ENCODE assay signal across 1 cellular context in the genomic region with DNA sequence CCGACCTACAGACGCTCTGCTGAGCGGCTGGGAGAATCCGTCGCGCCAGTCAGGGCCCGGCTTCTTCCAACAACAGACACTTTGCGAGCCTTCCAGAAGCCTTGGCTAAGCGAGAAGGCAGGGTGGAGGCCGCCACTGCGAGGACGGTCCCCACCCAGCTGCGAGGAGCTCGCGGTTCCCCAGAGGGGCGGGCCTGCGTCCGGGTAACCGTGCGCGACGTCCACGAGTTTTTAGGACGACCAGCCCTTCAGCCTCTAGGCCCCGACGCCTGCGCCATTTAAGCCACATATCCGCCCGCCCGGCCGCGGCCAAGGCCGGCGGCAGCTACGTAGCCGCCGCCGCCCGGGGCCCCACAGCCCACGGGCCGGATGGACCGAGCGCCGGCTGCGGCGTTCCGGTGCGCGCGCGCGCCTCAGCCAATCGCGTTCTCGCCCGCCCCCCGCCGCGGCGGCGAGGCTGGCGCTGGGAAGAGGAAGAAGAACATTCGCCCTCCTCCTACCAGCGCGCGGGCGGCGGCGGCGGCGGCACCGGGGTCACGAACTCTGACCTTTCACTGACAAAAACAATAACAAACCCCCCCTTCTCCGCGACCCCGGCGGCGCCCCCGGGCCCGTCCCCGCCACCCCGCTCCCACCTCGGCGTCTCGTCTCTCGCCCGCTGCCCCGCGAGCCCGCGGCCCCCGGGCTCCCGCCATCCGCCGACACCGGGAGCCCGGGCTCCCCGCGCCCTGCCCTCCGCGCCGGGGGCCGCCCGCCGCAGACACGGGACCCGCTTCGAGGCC.
TF ChIP-seq lines count a peak whose summit lies in the region.

A gene (plus strand): TSS at position 479 of the 781 bp plus-strand sequence. CDS start 56,332 bp downstream, outside the sequence.

TF ChIP-seq in HepG2, 621 proteins besides CTCF, POLR2A, EP300 and RAD21 (continued from another document and continues in another):
- TF ChIP-seq, protein P1, sequence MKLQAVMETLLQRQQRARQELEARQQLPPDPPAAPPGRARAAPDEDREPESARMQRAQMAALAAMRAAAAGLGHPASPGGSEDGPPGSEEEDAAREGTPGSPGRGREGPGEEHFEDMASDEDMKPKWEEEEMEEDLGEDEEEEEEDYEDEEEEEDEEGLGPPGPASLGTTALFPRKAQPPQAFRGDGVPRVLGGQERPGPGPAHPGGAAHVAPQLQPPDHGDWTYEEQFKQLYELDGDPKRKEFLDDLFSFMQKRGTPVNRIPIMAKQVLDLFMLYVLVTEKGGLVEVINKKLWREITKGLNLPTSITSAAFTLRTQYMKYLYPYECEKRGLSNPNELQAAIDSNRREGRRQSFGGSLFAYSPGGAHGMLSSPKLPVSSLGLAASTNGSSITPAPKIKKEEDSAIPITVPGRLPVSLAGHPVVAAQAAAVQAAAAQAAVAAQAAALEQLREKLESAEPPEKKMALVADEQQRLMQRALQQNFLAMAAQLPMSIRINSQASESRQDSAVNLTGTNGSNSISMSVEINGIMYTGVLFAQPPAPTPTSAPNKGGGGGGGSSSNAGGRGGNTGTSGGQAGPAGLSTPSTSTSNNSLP (IDR thresholded peaks at IDR 0.05; ENCODE audit: low read depth, low read length): no peak
- peak; percentile 45; the same call in 1 of the 2 replicates for TF ChIP-seq RXRA (CRISPR knock-in tag; IDR thresholded peaks at IDR 0.05)
- TF ChIP-seq ZFP37 (CRISPR knock-in tag; IDR thresholded peaks at IDR 0.05; ENCODE audit: borderline replicate concordance): no peak
- no peak for TF ChIP-seq RFX5 (IDR thresholded peaks at IDR 0.05; ENCODE audit: low read depth, low read length)
- no peak; the same call in 1 of the 2 replicates for TF ChIP-seq MAZ (IDR thresholded peaks at IDR 0.05; ENCODE audit: borderline replicate concordance, low read depth, low read length)
- peak; percentile 28; the same call in 1 of the 2 replicates for TF ChIP-seq MAZ (CRISPR knock-in tag; IDR thresholded peaks at IDR 0.05; ENCODE audit: low read depth)
- TF ChIP-seq, protein P2, sequence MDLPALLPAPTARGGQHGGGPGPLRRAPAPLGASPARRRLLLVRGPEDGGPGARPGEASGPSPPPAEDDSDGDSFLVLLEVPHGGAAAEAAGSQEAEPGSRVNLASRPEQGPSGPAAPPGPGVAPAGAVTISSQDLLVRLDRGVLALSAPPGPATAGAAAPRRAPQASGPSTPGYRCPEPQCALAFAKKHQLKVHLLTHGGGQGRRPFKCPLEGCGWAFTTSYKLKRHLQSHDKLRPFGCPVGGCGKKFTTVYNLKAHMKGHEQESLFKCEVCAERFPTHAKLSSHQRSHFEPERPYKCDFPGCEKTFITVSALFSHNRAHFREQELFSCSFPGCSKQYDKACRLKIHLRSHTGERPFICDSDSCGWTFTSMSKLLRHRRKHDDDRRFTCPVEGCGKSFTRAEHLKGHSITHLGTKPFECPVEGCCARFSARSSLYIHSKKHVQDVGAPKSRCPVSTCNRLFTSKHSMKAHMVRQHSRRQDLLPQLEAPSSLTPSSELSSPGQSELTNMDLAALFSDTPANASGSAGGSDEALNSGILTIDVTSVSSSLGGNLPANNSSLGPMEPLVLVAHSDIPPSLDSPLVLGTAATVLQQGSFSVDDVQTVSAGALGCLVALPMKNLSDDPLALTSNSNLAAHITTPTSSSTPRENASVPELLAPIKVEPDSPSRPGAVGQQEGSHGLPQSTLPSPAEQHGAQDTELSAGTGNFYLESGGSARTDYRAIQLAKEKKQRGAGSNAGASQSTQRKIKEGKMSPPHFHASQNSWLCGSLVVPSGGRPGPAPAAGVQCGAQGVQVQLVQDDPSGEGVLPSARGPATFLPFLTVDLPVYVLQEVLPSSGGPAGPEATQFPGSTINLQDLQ (CRISPR knock-in tag; IDR thresholded peaks at IDR 0.05): no peak
- no peak for TF ChIP-seq ZNF7 (CRISPR knock-in tag; IDR thresholded peaks at IDR 0.05)
- no peak for TF ChIP-seq TCF12 (IDR thresholded peaks at IDR 0.05)
- no peak for TF ChIP-seq TCF12 (CRISPR knock-in tag; IDR thresholded peaks at IDR 0.05)
- TF ChIP-seq, protein P3, sequence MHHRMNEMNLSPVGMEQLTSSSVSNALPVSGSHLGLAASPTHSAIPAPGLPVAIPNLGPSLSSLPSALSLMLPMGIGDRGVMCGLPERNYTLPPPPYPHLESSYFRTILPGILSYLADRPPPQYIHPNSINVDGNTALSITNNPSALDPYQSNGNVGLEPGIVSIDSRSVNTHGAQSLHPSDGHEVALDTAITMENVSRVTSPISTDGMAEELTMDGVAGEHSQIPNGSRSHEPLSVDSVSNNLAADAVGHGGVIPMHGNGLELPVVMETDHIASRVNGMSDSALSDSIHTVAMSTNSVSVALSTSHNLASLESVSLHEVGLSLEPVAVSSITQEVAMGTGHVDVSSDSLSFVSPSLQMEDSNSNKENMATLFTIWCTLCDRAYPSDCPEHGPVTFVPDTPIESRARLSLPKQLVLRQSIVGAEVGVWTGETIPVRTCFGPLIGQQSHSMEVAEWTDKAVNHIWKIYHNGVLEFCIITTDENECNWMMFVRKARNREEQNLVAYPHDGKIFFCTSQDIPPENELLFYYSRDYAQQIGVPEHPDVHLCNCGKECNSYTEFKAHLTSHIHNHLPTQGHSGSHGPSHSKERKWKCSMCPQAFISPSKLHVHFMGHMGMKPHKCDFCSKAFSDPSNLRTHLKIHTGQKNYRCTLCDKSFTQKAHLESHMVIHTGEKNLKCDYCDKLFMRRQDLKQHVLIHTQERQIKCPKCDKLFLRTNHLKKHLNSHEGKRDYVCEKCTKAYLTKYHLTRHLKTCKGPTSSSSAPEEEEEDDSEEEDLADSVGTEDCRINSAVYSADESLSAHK (CRISPR knock-in tag; IDR thresholded peaks at IDR 0.05; ENCODE audit: borderline replicate concordance): no peak
- TF ChIP-seq, protein P4, sequence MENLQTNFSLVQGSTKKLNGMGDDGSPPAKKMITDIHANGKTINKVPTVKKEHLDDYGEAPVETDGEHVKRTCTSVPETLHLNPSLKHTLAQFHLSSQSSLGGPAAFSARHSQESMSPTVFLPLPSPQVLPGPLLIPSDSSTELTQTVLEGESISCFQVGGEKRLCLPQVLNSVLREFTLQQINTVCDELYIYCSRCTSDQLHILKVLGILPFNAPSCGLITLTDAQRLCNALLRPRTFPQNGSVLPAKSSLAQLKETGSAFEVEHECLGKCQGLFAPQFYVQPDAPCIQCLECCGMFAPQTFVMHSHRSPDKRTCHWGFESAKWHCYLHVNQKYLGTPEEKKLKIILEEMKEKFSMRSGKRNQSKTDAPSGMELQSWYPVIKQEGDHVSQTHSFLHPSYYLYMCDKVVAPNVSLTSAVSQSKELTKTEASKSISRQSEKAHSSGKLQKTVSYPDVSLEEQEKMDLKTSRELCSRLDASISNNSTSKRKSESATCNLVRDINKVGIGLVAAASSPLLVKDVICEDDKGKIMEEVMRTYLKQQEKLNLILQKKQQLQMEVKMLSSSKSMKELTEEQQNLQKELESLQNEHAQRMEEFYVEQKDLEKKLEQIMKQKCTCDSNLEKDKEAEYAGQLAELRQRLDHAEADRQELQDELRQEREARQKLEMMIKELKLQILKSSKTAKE (CRISPR knock-in tag; IDR thresholded peaks at IDR 0.05; ENCODE audit: borderline replicate concordance): no peak
- TF ChIP-seq ZNF180 (CRISPR knock-in tag; IDR thresholded peaks at IDR 0.05; ENCODE audit: borderline replicate concordance, low read depth): no peak
- TF ChIP-seq ATF1 (CRISPR knock-in tag; IDR thresholded peaks at IDR 0.05): no peak
- no peak for TF ChIP-seq ZFP36 (IDR thresholded peaks at IDR 0.05; ENCODE audit: borderline replicate concordance, low read depth, low read length, partially characterized antibody)
- TF ChIP-seq KDM4B (CRISPR knock-in tag; IDR thresholded peaks at IDR 0.05): no peak
- no peak for TF ChIP-seq PPARG (CRISPR knock-in tag; conservative IDR thresholded peaks at IDR 0.05)
- TF ChIP-seq ZNF207 (IDR thresholded peaks at IDR 0.05; ENCODE audit: borderline replicate concordance): no peak
- TF ChIP-seq U2AF2 (IDR thresholded peaks at IDR 0.05; ENCODE audit: low read depth, low read length): no peak
- no peak for TF ChIP-seq SMYD3 (CRISPR knock-in tag; IDR thresholded peaks at IDR 0.05)
- no peak for TF ChIP-seq ZNF546 (CRISPR knock-in tag; conservative IDR thresholded peaks at IDR 0.05)
- no peak for TF ChIP-seq FOXK1 (CRISPR knock-in tag; IDR thresholded peaks at IDR 0.05; ENCODE audit: borderline replicate concordance, low read depth)
- no peak for TF ChIP-seq HNRNPH1 (optimal IDR thresholded peaks at IDR 0.05; ENCODE audit: low read depth, low read length)
- TF ChIP-seq, protein P5, sequence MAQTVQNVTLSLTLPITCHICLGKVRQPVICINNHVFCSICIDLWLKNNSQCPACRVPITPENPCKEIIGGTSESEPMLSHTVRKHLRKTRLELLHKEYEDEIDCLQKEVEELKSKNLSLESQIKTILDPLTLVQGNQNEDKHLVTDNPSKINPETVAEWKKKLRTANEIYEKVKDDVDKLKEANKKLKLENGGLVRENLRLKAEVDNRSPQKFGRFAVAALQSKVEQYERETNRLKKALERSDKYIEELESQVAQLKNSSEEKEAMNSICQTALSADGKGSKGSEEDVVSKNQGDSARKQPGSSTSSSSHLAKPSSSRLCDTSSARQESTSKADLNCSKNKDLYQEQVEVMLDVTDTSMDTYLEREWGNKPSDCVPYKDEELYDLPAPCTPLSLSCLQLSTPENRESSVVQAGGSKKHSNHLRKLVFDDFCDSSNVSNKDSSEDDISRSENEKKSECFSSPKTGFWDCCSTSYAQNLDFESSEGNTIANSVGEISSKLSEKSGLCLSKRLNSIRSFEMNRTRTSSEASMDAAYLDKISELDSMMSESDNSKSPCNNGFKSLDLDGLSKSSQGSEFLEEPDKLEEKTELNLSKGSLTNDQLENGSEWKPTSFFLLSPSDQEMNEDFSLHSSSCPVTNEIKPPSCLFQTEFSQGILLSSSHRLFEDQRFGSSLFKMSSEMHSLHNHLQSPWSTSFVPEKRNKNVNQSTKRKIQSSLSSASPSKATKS (CRISPR knock-in tag; IDR thresholded peaks at IDR 0.05): no peak
- TF ChIP-seq CENPX (CRISPR knock-in tag; IDR thresholded peaks at IDR 0.05): no peak
- no peak for TF ChIP-seq ZNF101 (CRISPR knock-in tag; IDR thresholded peaks at IDR 0.05; ENCODE audit: borderline replicate concordance, low read depth)
- TF ChIP-seq PAF1 (CRISPR knock-in tag; IDR thresholded peaks at IDR 0.05): no peak
- TF ChIP-seq ZC3H13 (CRISPR knock-in tag; IDR thresholded peaks at IDR 0.05): no peak
- TF ChIP-seq RARA (CRISPR knock-in tag; IDR thresholded peaks at IDR 0.05): peak; percentile 37; the same call in 1 of the 2 replicates
- TF ChIP-seq GFI1 (CRISPR knock-in tag; IDR thresholded peaks at IDR 0.05; ENCODE audit: borderline replicate concordance): no peak
- TF ChIP-seq ZNF724P (CRISPR knock-in tag; IDR thresholded peaks at IDR 0.05; ENCODE audit: borderline replicate concordance): peak; percentile 25; the same call in 1 of the 2 replicates
- TF ChIP-seq RCOR2 (CRISPR knock-in tag; IDR thresholded peaks at IDR 0.05): no peak
- TF ChIP-seq, protein P6, sequence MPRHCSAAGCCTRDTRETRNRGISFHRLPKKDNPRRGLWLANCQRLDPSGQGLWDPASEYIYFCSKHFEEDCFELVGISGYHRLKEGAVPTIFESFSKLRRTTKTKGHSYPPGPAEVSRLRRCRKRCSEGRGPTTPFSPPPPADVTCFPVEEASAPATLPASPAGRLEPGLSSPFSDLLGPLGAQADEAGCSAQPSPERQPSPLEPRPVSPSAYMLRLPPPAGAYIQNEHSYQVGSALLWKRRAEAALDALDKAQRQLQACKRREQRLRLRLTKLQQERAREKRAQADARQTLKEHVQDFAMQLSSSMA (CRISPR knock-in tag; IDR thresholded peaks at IDR 0.05): no peak
- TF ChIP-seq HOXD1 (CRISPR knock-in tag; IDR thresholded peaks at IDR 0.05): no peak
- TF ChIP-seq, protein P7, sequence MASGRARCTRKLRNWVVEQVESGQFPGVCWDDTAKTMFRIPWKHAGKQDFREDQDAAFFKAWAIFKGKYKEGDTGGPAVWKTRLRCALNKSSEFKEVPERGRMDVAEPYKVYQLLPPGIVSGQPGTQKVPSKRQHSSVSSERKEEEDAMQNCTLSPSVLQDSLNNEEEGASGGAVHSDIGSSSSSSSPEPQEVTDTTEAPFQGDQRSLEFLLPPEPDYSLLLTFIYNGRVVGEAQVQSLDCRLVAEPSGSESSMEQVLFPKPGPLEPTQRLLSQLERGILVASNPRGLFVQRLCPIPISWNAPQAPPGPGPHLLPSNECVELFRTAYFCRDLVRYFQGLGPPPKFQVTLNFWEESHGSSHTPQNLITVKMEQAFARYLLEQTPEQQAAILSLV (CRISPR knock-in tag; IDR thresholded peaks at IDR 0.05; ENCODE audit: borderline replicate concordance): no peak
- TF ChIP-seq FOXP1 (IDR thresholded peaks at IDR 0.05): no peak
- TF ChIP-seq FOXP1 (CRISPR knock-in tag; IDR thresholded peaks at IDR 0.05): no peak
- peak; percentile 74 for TF ChIP-seq POLR2G (IDR thresholded peaks at IDR 0.05; ENCODE audit: low read depth, low read length)
- TF ChIP-seq ATRX (CRISPR knock-in tag; IDR thresholded peaks at IDR 0.05; ENCODE audit: borderline replicate concordance): no peak
- 0 out of 2 replicates have a peak, but pooled peaks have one; percentile 58 for TF ChIP-seq CHCHD3 (CRISPR knock-in tag; IDR thresholded peaks at IDR 0.05)
- TF ChIP-seq NR2F1 (CRISPR knock-in tag; IDR thresholded peaks at IDR 0.05): peak; percentile 67 to 74; a peak in 3 of 4 replicates
- no peak for TF ChIP-seq ZSCAN22 (CRISPR knock-in tag; IDR thresholded peaks at IDR 0.05)
- TF ChIP-seq, protein P8, sequence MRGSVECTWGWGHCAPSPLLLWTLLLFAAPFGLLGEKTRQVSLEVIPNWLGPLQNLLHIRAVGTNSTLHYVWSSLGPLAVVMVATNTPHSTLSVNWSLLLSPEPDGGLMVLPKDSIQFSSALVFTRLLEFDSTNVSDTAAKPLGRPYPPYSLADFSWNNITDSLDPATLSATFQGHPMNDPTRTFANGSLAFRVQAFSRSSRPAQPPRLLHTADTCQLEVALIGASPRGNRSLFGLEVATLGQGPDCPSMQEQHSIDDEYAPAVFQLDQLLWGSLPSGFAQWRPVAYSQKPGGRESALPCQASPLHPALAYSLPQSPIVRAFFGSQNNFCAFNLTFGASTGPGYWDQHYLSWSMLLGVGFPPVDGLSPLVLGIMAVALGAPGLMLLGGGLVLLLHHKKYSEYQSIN (CRISPR knock-in tag; IDR thresholded peaks at IDR 0.05; ENCODE audit: borderline replicate concordance): no peak
- TF ChIP-seq ZNF20 (CRISPR knock-in tag; IDR thresholded peaks at IDR 0.05): no peak
- TF ChIP-seq MTF2 (CRISPR knock-in tag; IDR thresholded peaks at IDR 0.05; ENCODE audit: borderline replicate concordance): no peak
- 0 out of 2 replicates have a peak, but pooled peaks have one; percentile 4 for TF ChIP-seq TARDBP (CRISPR knock-in tag; IDR thresholded peaks at IDR 0.05)
- no peak for TF ChIP-seq ZNF552 (CRISPR knock-in tag; IDR thresholded peaks at IDR 0.05; ENCODE audit: borderline replicate concordance)
- no peak for TF ChIP-seq ETV6 (CRISPR knock-in tag; conservative IDR thresholded peaks at IDR 0.05)
- no peak for TF ChIP-seq ZNF549 (CRISPR knock-in tag; IDR thresholded peaks at IDR 0.05)
- TF ChIP-seq, protein P9, sequence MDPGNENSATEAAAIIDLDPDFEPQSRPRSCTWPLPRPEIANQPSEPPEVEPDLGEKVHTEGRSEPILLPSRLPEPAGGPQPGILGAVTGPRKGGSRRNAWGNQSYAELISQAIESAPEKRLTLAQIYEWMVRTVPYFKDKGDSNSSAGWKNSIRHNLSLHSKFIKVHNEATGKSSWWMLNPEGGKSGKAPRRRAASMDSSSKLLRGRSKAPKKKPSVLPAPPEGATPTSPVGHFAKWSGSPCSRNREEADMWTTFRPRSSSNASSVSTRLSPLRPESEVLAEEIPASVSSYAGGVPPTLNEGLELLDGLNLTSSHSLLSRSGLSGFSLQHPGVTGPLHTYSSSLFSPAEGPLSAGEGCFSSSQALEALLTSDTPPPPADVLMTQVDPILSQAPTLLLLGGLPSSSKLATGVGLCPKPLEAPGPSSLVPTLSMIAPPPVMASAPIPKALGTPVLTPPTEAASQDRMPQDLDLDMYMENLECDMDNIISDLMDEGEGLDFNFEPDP (CRISPR knock-in tag; conservative IDR thresholded peaks at IDR 0.05): no peak
- TF ChIP-seq TOE1 (CRISPR knock-in tag; IDR thresholded peaks at IDR 0.05): no peak
- TF ChIP-seq RARG (CRISPR knock-in tag; IDR thresholded peaks at IDR 0.05; ENCODE audit: low read depth): no peak
